ENCODE assay signal across 18 cellular contexts in genomic region chr10:9222917-9223316, GRCh38.
A peak's percentile ranks its signal among the peaks of the same experiment; 100 is the strongest.
DNase-seq lines count a peak whose midpoint lies in the region; ATAC-seq and TF ChIP-seq lines count a peak whose summit lies in the region.
"Had no signal": no experiment of that assay in that cellular context is flagged by ENCODE, and none has a peak within 500 bp of the region (broad histone marks: within the 10 kb centered on the region; RNA-seq: fewer than 3 reads in every experiment).

No MANE protein-coding gene starts in this region.

- H3K27me3 ChIP-seq in BLaER1: no peaks in the 10 kb centered on the region
- H3K27me3 ChIP-seq: right atrium auricular region, thyroid gland had no signal

- H3K27ac ChIP-seq in BLaER1: no peak overlapping the region
- H3K27ac ChIP-seq: left ventricle myocardium inferior, right atrium auricular region, thyroid gland had no signal

- ATAC-seq in GM18873 (IDR thresholded peaks at IDR 0.05; ENCODE audit: low FRiP score, unreplicated experiment): no peak
- ATAC-seq in stimulated activated naive CD8-positive, alpha-beta T cell treated with anti-CD3 and anti-CD28 coated beads, Interleukin-15, Interleukin-2, amounts not matched to agents 100 U/mL and 50 U/mL, for 24 hours: no peak
- ATAC-seq: activated CD8-positive, alpha-beta T cell treated with anti-CD3 and anti-CD28 coated beads, Interleukin-2, amount 10 ng/mL, durations not matched to agents 7 days and 5 days; activated naive CD4-positive, alpha-beta T cell treated with anti-CD3 and anti-CD28 coated beads, Interleukin-2, amount 50 U/mL, for 72 hours had no signal

- H3K9me3 ChIP-seq in BLaER1: no peaks in the 10 kb centered on the region
- H3K9me3 ChIP-seq: left ventricle myocardium inferior, right atrium auricular region, thyroid gland had no signal

- DNase-seq in M059J (ENCODE audit: low read depth): peak; percentile 59
- peak; percentile 21 for DNase-seq in epithelial cell of esophagus (ENCODE audit: low read depth)
- peak; percentile 37 for DNase-seq in myocyte (ENCODE audit: low read depth)
- no peak for DNase-seq in stimulated activated CD4-positive, alpha-beta T cell treated with anti-CD3 and anti-CD28 coated beads, Interleukin-12 subunit alpha, Interleukin-12 subunit beta, amount 100 ng/mL, for 4 hours
- no peak for DNase-seq in stimulated activated naive CD8-positive, alpha-beta T cell treated with anti-CD3 and anti-CD28 coated beads, Interleukin-15, Interleukin-2, amounts not matched to agents 100 U/mL and 50 U/mL, for 24 hours
- DNase-seq in stimulated activated CD4-positive, alpha-beta T cell treated with anti-CD3 and anti-CD28 coated beads, Interleukin-1b, Interleukin-23, amount 100 ng/mL, for 48 hours: no peak
- DNase-seq: activated CD8-positive, alpha-beta T cell treated with anti-CD3 and anti-CD28 coated beads, Interleukin-2, amount 10 ng/mL, durations not matched to agents 7 days and 5 days; cortex of kidney; left ventricle myocardium inferior; NCI-H187 treated with DMSO at 0.1 percent for 48 hours; NCI-H345; stimulated activated naive CD4-positive, alpha-beta T cell; T1000; thyroid gland had no signal

- H3K4me2 ChIP-seq in BLaER1: peak overlapping the region; percentile 53; the same call in 1 of the 2 replicates

- H3K4me3 ChIP-seq in BLaER1 (no peak overlapping the region), epithelial cell of esophagus (ENCODE audit: low read length) (no peak overlapping the region)
- H3K4me3 ChIP-seq: left ventricle myocardium inferior, right atrium auricular region, thyroid gland had no signal

- peaks cover 8% of the 10 kb centered on the region for H3K4me1 ChIP-seq in BLaER1
- H3K4me1 ChIP-seq: left ventricle myocardium inferior, right atrium auricular region, thyroid gland had no signal

- no peaks in the 10 kb centered on the region for H3K36me3 ChIP-seq in BLaER1
- H3K36me3 ChIP-seq: left ventricle myocardium inferior, right atrium auricular region, thyroid gland had no signal

- no peak overlapping the region for H3K9ac ChIP-seq in BLaER1

- no peaks in the 10 kb centered on the region for H4K20me1 ChIP-seq in BLaER1

- TF ChIP-seq CTCF in epithelial cell of esophagus (IDR thresholded peaks at IDR 0.05; ENCODE audit: insufficient read depth, low read depth, low read length, missing control alignments): no peak

Comparison
In these comparisons a context has a peak if more than half of its experiments do, and no peak if none do; other contexts are left out.
1. DNase-seq: peak in M059J (single experiment), epithelial cell of esophagus (single experiment) and myocyte (single experiment); none in stimulated activated CD4-positive, alpha-beta T cell treated with anti-CD3 and anti-CD28 coated beads, Interleukin-12 subunit alpha, Interleukin-12 subunit beta, amount 100 ng/mL, for 4 hours (single experiment), stimulated activated naive CD8-positive, alpha-beta T cell treated with anti-CD3 and anti-CD28 coated beads, Interleukin-15, Interleukin-2, amounts not matched to agents 100 U/mL and 50 U/mL, for 24 hours (single experiment) and stimulated activated CD4-positive, alpha-beta T cell treated with anti-CD3 and anti-CD28 coated beads, Interleukin-1b, Interleukin-23, amount 100 ng/mL, for 48 hours (single experiment).